Comparison of ENCODE assay signal across 1 cellular context in the genomic region with DNA sequence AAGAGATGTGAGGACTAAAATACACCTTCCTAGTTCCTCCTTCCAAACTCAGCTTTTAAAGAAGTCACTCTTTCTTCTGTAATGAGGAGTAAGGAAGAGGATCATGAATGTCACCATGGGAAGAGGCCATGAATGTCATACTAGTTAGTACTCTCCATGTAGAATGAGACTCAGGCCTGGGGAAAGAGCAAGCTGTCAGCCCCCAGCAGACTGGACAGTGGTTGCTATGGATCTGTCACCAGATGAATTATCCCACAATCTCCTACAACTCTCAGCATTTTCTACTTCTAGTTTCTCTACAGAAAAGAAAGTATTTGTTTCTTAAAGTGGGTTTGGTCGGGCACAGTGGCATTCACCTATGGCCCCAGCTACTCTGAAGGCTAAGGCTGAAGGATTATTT.
TF ChIP-seq lines count a peak whose summit lies in the region.

No MANE protein-coding gene starts in this region.

TF ChIP-seq in K562, 482 proteins besides CTCF, POLR2A, EP300 and RAD21 (continued from another document):
- TF ChIP-seq, protein P1, sequence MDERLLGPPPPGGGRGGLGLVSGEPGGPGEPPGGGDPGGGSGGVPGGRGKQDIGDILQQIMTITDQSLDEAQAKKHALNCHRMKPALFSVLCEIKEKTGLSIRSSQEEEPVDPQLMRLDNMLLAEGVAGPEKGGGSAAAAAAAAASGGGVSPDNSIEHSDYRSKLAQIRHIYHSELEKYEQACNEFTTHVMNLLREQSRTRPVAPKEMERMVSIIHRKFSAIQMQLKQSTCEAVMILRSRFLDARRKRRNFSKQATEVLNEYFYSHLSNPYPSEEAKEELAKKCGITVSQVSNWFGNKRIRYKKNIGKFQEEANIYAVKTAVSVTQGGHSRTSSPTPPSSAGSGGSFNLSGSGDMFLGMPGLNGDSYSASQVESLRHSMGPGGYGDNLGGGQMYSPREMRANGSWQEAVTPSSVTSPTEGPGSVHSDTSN (CRISPR knock-in tag; IDR thresholded peaks at IDR 0.05; ENCODE audit: low read depth), result no peak
- TF ChIP-seq, protein P1 (tag; conservative IDR thresholded peaks at IDR 0.05; ENCODE audit: low read depth), result peak; percentile 59
- peak; percentile 67 for TF ChIP-seq MEIS2 (IDR thresholded peaks at IDR 0.05; ENCODE audit: partially characterized antibody)
- TF ChIP-seq, protein P2, sequence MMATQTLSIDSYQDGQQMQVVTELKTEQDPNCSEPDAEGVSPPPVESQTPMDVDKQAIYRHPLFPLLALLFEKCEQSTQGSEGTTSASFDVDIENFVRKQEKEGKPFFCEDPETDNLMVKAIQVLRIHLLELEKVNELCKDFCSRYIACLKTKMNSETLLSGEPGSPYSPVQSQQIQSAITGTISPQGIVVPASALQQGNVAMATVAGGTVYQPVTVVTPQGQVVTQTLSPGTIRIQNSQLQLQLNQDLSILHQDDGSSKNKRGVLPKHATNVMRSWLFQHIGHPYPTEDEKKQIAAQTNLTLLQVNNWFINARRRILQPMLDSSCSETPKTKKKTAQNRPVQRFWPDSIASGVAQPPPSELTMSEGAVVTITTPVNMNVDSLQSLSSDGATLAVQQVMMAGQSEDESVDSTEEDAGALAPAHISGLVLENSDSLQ (IDR thresholded peaks at IDR 0.05), result peak; percentile 77
- TF ChIP-seq, protein P3, sequence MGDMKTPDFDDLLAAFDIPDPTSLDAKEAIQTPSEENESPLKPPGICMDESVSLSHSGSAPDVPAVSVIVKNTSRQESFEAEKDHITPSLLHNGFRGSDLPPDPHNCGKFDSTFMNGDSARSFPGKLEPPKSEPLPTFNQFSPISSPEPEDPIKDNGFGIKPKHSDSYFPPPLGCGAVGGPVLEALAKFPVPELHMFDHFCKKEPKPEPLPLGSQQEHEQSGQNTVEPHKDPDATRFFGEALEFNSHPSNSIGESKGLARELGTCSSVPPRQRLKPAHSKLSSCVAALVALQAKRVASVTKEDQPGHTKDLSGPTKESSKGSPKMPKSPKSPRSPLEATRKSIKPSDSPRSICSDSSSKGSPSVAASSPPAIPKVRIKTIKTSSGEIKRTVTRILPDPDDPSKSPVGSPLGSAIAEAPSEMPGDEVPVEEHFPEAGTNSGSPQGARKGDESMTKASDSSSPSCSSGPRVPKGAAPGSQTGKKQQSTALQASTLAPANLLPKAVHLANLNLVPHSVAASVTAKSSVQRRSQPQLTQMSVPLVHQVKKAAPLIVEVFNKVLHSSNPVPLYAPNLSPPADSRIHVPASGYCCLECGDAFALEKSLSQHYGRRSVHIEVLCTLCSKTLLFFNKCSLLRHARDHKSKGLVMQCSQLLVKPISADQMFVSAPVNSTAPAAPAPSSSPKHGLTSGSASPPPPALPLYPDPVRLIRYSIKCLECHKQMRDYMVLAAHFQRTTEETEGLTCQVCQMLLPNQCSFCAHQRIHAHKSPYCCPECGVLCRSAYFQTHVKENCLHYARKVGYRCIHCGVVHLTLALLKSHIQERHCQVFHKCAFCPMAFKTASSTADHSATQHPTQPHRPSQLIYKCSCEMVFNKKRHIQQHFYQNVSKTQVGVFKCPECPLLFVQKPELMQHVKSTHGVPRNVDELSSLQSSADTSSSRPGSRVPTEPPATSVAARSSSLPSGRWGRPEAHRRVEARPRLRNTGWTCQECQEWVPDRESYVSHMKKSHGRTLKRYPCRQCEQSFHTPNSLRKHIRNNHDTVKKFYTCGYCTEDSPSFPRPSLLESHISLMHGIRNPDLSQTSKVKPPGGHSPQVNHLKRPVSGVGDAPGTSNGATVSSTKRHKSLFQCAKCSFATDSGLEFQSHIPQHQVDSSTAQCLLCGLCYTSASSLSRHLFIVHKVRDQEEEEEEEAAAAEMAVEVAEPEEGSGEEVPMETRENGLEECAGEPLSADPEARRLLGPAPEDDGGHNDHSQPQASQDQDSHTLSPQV (IDR thresholded peaks at IDR 0.05), result peak; percentile 44; the same call in 1 of the 2 replicates
- no peak for TF ChIP-seq SP1 (CRISPR knock-in tag; IDR thresholded peaks at IDR 0.05)
TF ChIP-seq in K562: peak in this region for 6.
